ENCODE assay signal across 20 cellular contexts in genomic region chr9:95084254-95084934, GRCh38.
DNase-seq lines count a peak whose midpoint lies in the region; ATAC-seq and TF ChIP-seq lines count a peak whose summit lies in the region.
"Had no signal": no experiment of that assay in that cellular context is flagged by ENCODE, and none has a peak within 500 bp of the region (broad histone marks: within the 10 kb centered on the region; RNA-seq: fewer than 3 reads in every experiment).

No MANE protein-coding gene starts in this region.

- WGBS in psoas muscle, 3 donors = 32 to 57% (median 39%) methylated on average over 19 of the region's 19 CpGs

- intact Hi-C loops in left ventricle myocardium superior (cut with micrococcal nuclease) = no loop called here
- intact Hi-C loops in psoas muscle (cut with DNase I) = no loop called here
- intact Hi-C loops in vagina (cut with DNase I) = no loop called here

- no peak for TF ChIP-seq POLR2A in vagina (IDR thresholded peaks at IDR 0.05)

- peak; percentile 11 for ATAC-seq in left ventricle myocardium superior
- peak; percentile 24 to 55 (median 42) for ATAC-seq in psoas muscle
- no peak for ATAC-seq in GM19395 (IDR thresholded peaks at IDR 0.05; ENCODE audit: unreplicated experiment)
- ATAC-seq: foreskin keratinocyte, HCT116 had no signal

- H3K27ac ChIP-seq in psoas muscle = peak overlapping the region; percentile 89
- H3K27ac ChIP-seq in vagina = peak overlapping the region; percentile 66
- no peak overlapping the region for H3K27ac ChIP-seq in WERI-Rb-1
- H3K27ac ChIP-seq: foreskin keratinocyte, ovary had no signal

- TF ChIP-seq CTCF in psoas muscle (IDR thresholded peaks at IDR 0.05) = no peak
- no peak for TF ChIP-seq CTCF in vagina (IDR thresholded peaks at IDR 0.05)
- no peak for TF ChIP-seq CTCF in WERI-Rb-1 (IDR thresholded peaks at IDR 0.05; ENCODE audit: low read depth, low read length)

- H3K9me3 ChIP-seq in psoas muscle = no peaks in the 10 kb centered on the region
- no peaks in the 10 kb centered on the region for H3K9me3 ChIP-seq in vagina
- H3K9me3 ChIP-seq in WERI-Rb-1 (ENCODE audit: severe bottlenecking) = no peaks in the 10 kb centered on the region
- H3K9me3 ChIP-seq: ovary had no signal

- peak; percentile 24 for DNase-seq in NCI-H2107 treated with DMSO at 0.1 percent for 48 hours (lab: John Stamatoyannopoulos, UW; ENCODE audit: unreplicated experiment)
- DNase-seq in NCI-H2107 (lab: John Stamatoyannopoulos, UW) = no peak
- DNase-seq in left ventricle myocardium superior = peak; percentile 45
- peak in 1 of 2 donors; percentile 66 for DNase-seq in psoas muscle
- DNase-seq in vagina (ENCODE audit: extremely low spot score in 2 of 2) = no peak
- no peak for DNase-seq in glomerular visceral epithelial cell (ENCODE audit: extremely low spot score)
- no peak for DNase-seq in WERI-Rb-1
- DNase-seq: activated CD4-positive, CD25-positive, alpha-beta regulatory T cell; activated gamma-delta T cell; CD4-positive, CD25-positive, alpha-beta regulatory T cell; effector CD4-positive, alpha-beta T cell; EL; foreskin keratinocyte; mesendoderm; MM.1S; NCI-H2171; T-helper 1 cell had no signal

- H3K27me3 ChIP-seq in psoas muscle (ENCODE audit: insufficient read depth in 3 of 3, low read length in 2 of 3) (no peaks in the 10 kb centered on the region), vagina (no peaks in the 10 kb centered on the region), WERI-Rb-1 (ENCODE audit: insufficient read depth, low read depth, severe bottlenecking) (no peaks in the 10 kb centered on the region)
- H3K27me3 ChIP-seq: foreskin keratinocyte, ovary had no signal

- H3K4me1 ChIP-seq in psoas muscle (peaks cover 71% of the 10 kb centered on the region), vagina (peaks cover 93% of the 10 kb centered on the region)
- H3K4me1 ChIP-seq: foreskin keratinocyte had no signal

- H3K36me3 ChIP-seq in psoas muscle (ENCODE audit: insufficient read depth in 1 of 2, low read depth in 1 of 2) = peaks cover 0 to 49% of the 10 kb centered on the region in 2 donors
- peaks cover 0 to 59% of the 10 kb centered on the region in 2 donors for H3K36me3 ChIP-seq in vagina
- peaks cover 74% of the 10 kb centered on the region for H3K36me3 ChIP-seq in WERI-Rb-1
- H3K36me3 ChIP-seq: ovary had no signal

- H3K4me3 ChIP-seq in psoas muscle (peak overlapping the region; percentile 26), vagina (no peak overlapping the region), WERI-Rb-1 (ENCODE audit: low read depth, low read length) (no peak overlapping the region)
- H3K4me3 ChIP-seq: ovary had no signal

Comparison
In these comparisons a context has a peak if more than half of its experiments do, and no peak if none do; other contexts are left out.
1. DNase-seq: peak in NCI-H2107 treated with DMSO at 0.1 percent for 48 hours (single experiment) and left ventricle myocardium superior (single experiment); none in NCI-H2107 (single experiment), vagina (0 of 2), glomerular visceral epithelial cell (single experiment) and WERI-Rb-1 (single experiment).